Comparison of ENCODE assay signal across 1 cellular context in the genomic region with DNA sequence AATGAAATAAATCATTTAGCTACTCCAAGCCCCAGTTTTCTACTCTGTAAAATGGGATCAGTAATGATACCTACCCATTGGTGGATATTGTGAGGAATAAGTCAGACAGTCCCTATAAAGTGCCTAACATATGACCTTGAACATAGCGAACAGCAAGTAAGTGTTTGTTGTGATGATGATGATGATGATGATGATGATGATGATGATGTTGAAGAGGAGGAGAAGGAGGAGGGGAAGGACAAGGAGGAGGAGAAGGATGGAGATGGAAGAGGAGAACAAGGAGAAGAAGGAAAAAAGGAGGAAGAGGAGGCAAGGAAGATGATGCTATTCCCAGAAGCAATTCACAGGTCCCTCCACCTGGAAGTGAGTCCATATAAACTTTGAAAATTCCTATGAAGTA.
TF ChIP-seq lines count a peak whose summit lies in the region.

No MANE protein-coding gene starts in this region.

TF ChIP-seq in HEK293, 187 proteins besides CTCF, POLR2A, EP300 and RAD21 (continued from another document):
- TF ChIP-seq, protein P1, sequence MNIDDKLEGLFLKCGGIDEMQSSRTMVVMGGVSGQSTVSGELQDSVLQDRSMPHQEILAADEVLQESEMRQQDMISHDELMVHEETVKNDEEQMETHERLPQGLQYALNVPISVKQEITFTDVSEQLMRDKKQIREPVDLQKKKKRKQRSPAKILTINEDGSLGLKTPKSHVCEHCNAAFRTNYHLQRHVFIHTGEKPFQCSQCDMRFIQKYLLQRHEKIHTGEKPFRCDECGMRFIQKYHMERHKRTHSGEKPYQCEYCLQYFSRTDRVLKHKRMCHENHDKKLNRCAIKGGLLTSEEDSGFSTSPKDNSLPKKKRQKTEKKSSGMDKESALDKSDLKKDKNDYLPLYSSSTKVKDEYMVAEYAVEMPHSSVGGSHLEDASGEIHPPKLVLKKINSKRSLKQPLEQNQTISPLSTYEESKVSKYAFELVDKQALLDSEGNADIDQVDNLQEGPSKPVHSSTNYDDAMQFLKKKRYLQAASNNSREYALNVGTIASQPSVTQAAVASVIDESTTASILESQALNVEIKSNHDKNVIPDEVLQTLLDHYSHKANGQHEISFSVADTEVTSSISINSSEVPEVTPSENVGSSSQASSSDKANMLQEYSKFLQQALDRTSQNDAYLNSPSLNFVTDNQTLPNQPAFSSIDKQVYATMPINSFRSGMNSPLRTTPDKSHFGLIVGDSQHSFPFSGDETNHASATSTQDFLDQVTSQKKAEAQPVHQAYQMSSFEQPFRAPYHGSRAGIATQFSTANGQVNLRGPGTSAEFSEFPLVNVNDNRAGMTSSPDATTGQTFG (tag by site-specific recombination; IDR thresholded peaks at IDR 0.05; ENCODE audit: borderline replicate concordance), result no peak
